8 cellular contexts compared by ENCODE assay signal in genomic region chr14:73238262-73238852, GRCh38. TPM values are rescaled to one million over a fixed set of nuclear protein-coding genes. Genes with fewer than 3 reads are reported as not detected.
DNase-seq lines count a peak whose midpoint lies in the region; ATAC-seq and TF ChIP-seq lines count a peak whose summit lies in the region.

No MANE protein-coding gene starts in this region.

- CTCF ChIA-PET in IMR-90 (lab: Yijun Ruan, JAX), result no interaction called here

- 0% methylated on average over 5 of the region's 25 CpGs; no CpG with 5 or more reads in 1 of the 2 experiments for WGBS in IMR-90 (ENCODE audit: extremely low coverage in 2 of 2, insufficient read length in 1 of 2), 2 experiments
- 11% methylated on average over 14 of the region's 25 CpGs for WGBS in suprapubic skin

- no peak overlapping the region for H2BK20ac ChIP-seq in IMR-90 (ENCODE audit: low read depth, low read length)

- TF ChIP-seq CTCF in IMR-90 (conservative IDR thresholded peaks at IDR 0.05; ENCODE audit: low read depth, low read length), result no peak
- no peak for TF ChIP-seq CTCF in suprapubic skin (IDR thresholded peaks at IDR 0.05)

- H3K4me3 ChIP-seq in IMR-90 (ENCODE audit: insufficient read depth, low read depth, low read length), result no peak overlapping the region
- peak overlapping the region; percentile 72 for H3K4me3 ChIP-seq in suprapubic skin

- dilution Hi-C loops in IMR-90 (cut with HindIII; ENCODE audit: low sequenced_read_pairs, unreplicated experiment), result no loop called here

- H4K8ac ChIP-seq in IMR-90 (ENCODE audit: low read depth in 2 of 2, low read length in 2 of 2), result no peak overlapping the region

- H3K9ac ChIP-seq in IMR-90 (ENCODE audit: low read depth, low read length), result no peak overlapping the region

- peak; percentile 70 for ATAC-seq in IMR-90 (ENCODE audit: low read depth)

- no peak overlapping the region for H3K14ac ChIP-seq in IMR-90 (replicated peaks; ENCODE audit: low read depth, low read length)

- 0 out of 2 replicates have a peak overlapping the region, but pooled peaks have one; percentile 12 for H4K91ac ChIP-seq in IMR-90 (ENCODE audit: insufficient read depth, low read depth, low read length)

- DNase-seq in COLO829 (ENCODE audit: low spot score), result peak; percentile 84
- DNase-seq in IMR-90, result peak; percentile 73
- DNase-seq in astrocyte of the hippocampus (ENCODE audit: low read depth, low spot score), result peak; percentile 94
- DNase-seq in kidney glomerular epithelial cell (lab: John Stamatoyannopoulos, UW), result peak; percentile 85
- DNase-seq in suprapubic skin (ENCODE audit: low spot score in 2 of 2), result no peak
- no peak for DNase-seq in NCI-H748 treated with DMSO at 0.1 percent for 48 hours (lab: John Stamatoyannopoulos, UW)
- no peak for DNase-seq in NCI-H1092 (lab: John Stamatoyannopoulos, UW)
- no peak for DNase-seq in GM19238 (ENCODE audit: insufficient read length, low spot score)

- TF ChIP-seq EP300 in suprapubic skin (IDR thresholded peaks at IDR 0.05), result no peak

- H3K36me3 ChIP-seq in IMR-90 (ENCODE audit: control insufficient read depth, insufficient read depth, low read length) (no peaks in the 10 kb centered on the region), suprapubic skin (no peaks in the 10 kb centered on the region)

- peak overlapping the region; percentile 10 for H2AK9ac ChIP-seq in IMR-90 (replicated peaks; ENCODE audit: low read depth, low read length, poor library complexity)

- no peak overlapping the region for H3K23ac ChIP-seq in IMR-90 (ENCODE audit: low read depth, low read length)

- H3K27me3 ChIP-seq in IMR-90 (ENCODE audit: control insufficient read depth, insufficient read depth, low read length), result peaks cover 55% of the 10 kb centered on the region
- peaks cover 7% of the 10 kb centered on the region for H3K27me3 ChIP-seq in suprapubic skin

- H3K18ac ChIP-seq in IMR-90 (ENCODE audit: low read depth, low read length), result no peak overlapping the region

- intact Hi-C loops in IMR-90 (cut with micrococcal nuclease), result no loop called here

- no peak overlapping the region for H4K5ac ChIP-seq in IMR-90 (ENCODE audit: low read depth, low read length)

- no peaks in the 10 kb centered on the region for H3K9me3 ChIP-seq in IMR-90 (ENCODE audit: control insufficient read depth, insufficient read depth, low read length)
- H3K9me3 ChIP-seq in suprapubic skin, result no peaks in the 10 kb centered on the region

- no peak overlapping the region; the same call in 1 of the 2 replicates for H3K27ac ChIP-seq in IMR-90 (ENCODE audit: insufficient read depth, low read length)
- H3K27ac ChIP-seq in suprapubic skin, result peak overlapping the region; percentile 76

- peaks cover 21% of the 10 kb centered on the region for H3K4me1 ChIP-seq in IMR-90 (ENCODE audit: control insufficient read depth, insufficient read depth, low read length)
- peaks cover 65% of the 10 kb centered on the region for H3K4me1 ChIP-seq in suprapubic skin

- peak overlapping the region; percentile 16; the same call in 1 of the 2 replicates for H2BK120ac ChIP-seq in IMR-90 (ENCODE audit: low read depth, low read length)

- in situ Hi-C loops in IMR-90 (cut with MboI; ENCODE audit: low sequenced_read_pairs), result no loop called here

- TF ChIP-seq POLR2A in IMR-90 (IDR thresholded peaks at IDR 0.05; ENCODE audit: low read depth, low read length) (no peak), suprapubic skin (IDR thresholded peaks at IDR 0.05) (no peak)

- no peak overlapping the region for H3K56ac ChIP-seq in IMR-90 (ENCODE audit: extremely low read depth, insufficient read depth, low read length)

- no peak overlapping the region for H2BK15ac ChIP-seq in IMR-90 (ENCODE audit: low read depth, low read length)

- no peak overlapping the region for H2AK5ac ChIP-seq in IMR-90 (ENCODE audit: low read depth, low read length)

- H3K79me1 ChIP-seq in IMR-90 (ENCODE audit: low read depth in 1 of 2, low read length in 2 of 2), result 0 out of 4 replicates have a peak, but pooled peaks cover 0 to 4% of the 10 kb centered on the region in 2 experiments

- no peak for TF ChIP-seq RAD21 in IMR-90 (IDR thresholded peaks at IDR 0.05; ENCODE audit: low read length)

- peak overlapping the region; percentile 65 for H3K4me2 ChIP-seq in IMR-90 (ENCODE audit: low read depth, low read length)

- no peak overlapping the region for H2BK5ac ChIP-seq in IMR-90 (ENCODE audit: low read depth, low read length, poor library complexity, severe bottlenecking)

- no peak overlapping the region for H3K4ac ChIP-seq in IMR-90 (ENCODE audit: low read depth, low read length)

- no TSS peak for BruUV-seq in IMR-90 (replicated peaks; lab: Mats Ljungman, UMichigan)

- peak overlapping the region; percentile 80 for H2AFZ ChIP-seq in IMR-90 (replicated peaks; ENCODE audit: low read length, poor library complexity)

- H3K9me1 ChIP-seq in IMR-90 (ENCODE audit: insufficient read depth, low read length), result peaks cover 4% of the 10 kb centered on the region

- POLR2A ChIA-PET in IMR-90 (lab: Charles Lee; ENCODE audit: unreplicated experiment), result no interaction called here

- peaks cover 5% of the 10 kb centered on the region; the same call in 1 of the 2 replicates for H4K20me1 ChIP-seq in IMR-90 (ENCODE audit: insufficient read depth, low read length)

TF ChIP-seq in IMR-90, 13 proteins besides CTCF, POLR2A, EP300 and RAD21:
- TF ChIP-seq CEBPB (IDR thresholded peaks at IDR 0.05; ENCODE audit: low read depth, low read length) (no peak), MAFK (IDR thresholded peaks at IDR 0.05; ENCODE audit: low read depth, low read length) (peak; percentile 78), MAZ (IDR thresholded peaks at IDR 0.05; ENCODE audit: borderline replicate concordance, low read depth, low read length) (peak; percentile 100), FOS (IDR thresholded peaks at IDR 0.05; ENCODE audit: low read depth, low read length) (peak; percentile 51; the same call in 1 of the 2 replicates)

RNA-seq across cellular contexts. Expression of gene PAPLN, which starts 1.1 kb away (rescaled TPM):
- total RNA-seq in IMR-90 (2012; rRNA removed), result 0.28 and 0.36 TPM in 2 replicates
- polyA plus RNA-seq in IMR-90 (2012; rRNA removed), result 0.83 and 1.2 TPM in 2 replicates
- 0.34 and 0.79 TPM in 2 replicates for polyA plus RNA-seq in IMR-90 (2012; cell fraction: cytosol; rRNA removed)
- polyA plus RNA-seq in IMR-90 (2012; cell fraction: nucleus; rRNA removed; ENCODE audit: low replicate concordance), result 10.9 and 11.7 TPM in 2 replicates
- 10 to 100 TPM; 15.9 to 44.9 (median 23.5) TPM for total RNA-seq in suprapubic skin

Comparison
In these comparisons a context has a peak if more than half of its experiments do, and no peak if none do; other contexts are left out.
1. DNase-seq: peak in COLO829 (single experiment), IMR-90 (single experiment), astrocyte of the hippocampus (single experiment) and kidney glomerular epithelial cell (single experiment); none in suprapubic skin (0 of 2), NCI-H748 treated with DMSO at 0.1 percent for 48 hours (single experiment), NCI-H1092 (single experiment) and GM19238 (single experiment).
2. RNA of gene PAPLN, which starts 1.1 kb away (total RNA-seq): 15.9 to 44.9 TPM in suprapubic skin; 0.28 to 0.36 TPM in IMR-90; every median in the first group is over 10 times any median in the second.